22 cellular contexts compared by ENCODE assay signal in the genomic region with DNA sequence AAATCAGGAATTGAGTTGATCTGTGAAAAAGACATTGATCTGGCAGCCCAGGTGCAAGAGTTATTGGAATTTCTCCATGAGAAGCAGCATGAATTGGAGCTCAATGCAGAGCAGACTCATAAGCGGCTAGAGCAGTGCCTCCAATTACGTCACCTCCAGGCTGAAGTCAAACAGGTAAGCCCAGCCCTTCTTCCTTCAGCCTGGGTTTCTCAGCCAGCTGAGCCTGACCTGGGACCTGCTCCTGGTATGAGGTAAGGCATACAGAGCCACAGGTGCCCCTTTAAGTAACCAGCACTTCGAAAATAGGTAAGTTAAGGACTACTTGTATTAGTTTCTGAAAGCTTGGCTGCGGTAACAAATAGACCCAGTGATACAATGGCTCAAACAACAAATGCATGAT.
DNase-seq lines count a peak whose midpoint lies in the region; ATAC-seq, FAIRE-seq and TF ChIP-seq lines count a peak whose summit lies in the region.
"Had no signal": no experiment of that assay in that cellular context is flagged by ENCODE, and none has a peak within 500 bp of the region (broad histone marks: within the 10 kb centered on the region; RNA-seq: fewer than 3 reads in every experiment).

No MANE protein-coding gene starts in this region.

- no peak overlapping the region for H3K23ac ChIP-seq in H1 (ENCODE audit: insufficient read length)

- H2AK5ac ChIP-seq in H1 (ENCODE audit: low read depth, low read length): no peak overlapping the region

- intact Hi-C loops in MCF 10A (cut with micrococcal nuclease): no loop called here

- no peaks in the 10 kb centered on the region for H3K36me3 Mint-ChIP-seq in MCF 10A (ENCODE audit: insufficient read depth, unreplicated experiment)
- H3K36me3 Mint-ChIP-seq: CD4-positive, CD25-positive, alpha-beta regulatory T cell; CD8-positive, alpha-beta T cell had no signal

- peaks cover 29% of the 10 kb centered on the region for H3K27me3 Mint-ChIP-seq in MCF 10A (ENCODE audit: insufficient read depth, unreplicated experiment)
- H3K27me3 Mint-ChIP-seq: B cell had no signal

- H3K4me2 ChIP-seq in H1 (ENCODE audit: insufficient read depth in 1 of 2, low read depth in 2 of 2, low read length in 2 of 2): no peak overlapping the region
- H3K4me2 ChIP-seq: BLaER1 had no signal

- no peak overlapping the region for H4K8ac ChIP-seq in H1 (ENCODE audit: extremely low read depth, insufficient read depth, low read length)

- no peaks in the 10 kb centered on the region for H3K9me3 Mint-ChIP-seq in MCF 10A (ENCODE audit: unreplicated experiment)
- H3K9me3 Mint-ChIP-seq: CD4-positive, CD25-positive, alpha-beta regulatory T cell; CD8-positive, alpha-beta T cell; H9 had no signal

- H2AFZ ChIP-seq in H1 (ENCODE audit: low read length): no peak overlapping the region

- H4K20me1 ChIP-seq in H1 (replicated peaks in 1 of 2; ENCODE audit: control insufficient read depth in 1 of 2, insufficient read depth in 2 of 2, low read length in 2 of 2): no peaks in the 10 kb centered on the region
- H4K20me1 ChIP-seq: BLaER1 had no signal

- H2BK15ac ChIP-seq in H1 (ENCODE audit: low read length): peak overlapping the region; percentile 10; the same call in 1 of the 2 replicates

- H2BK120ac ChIP-seq in H1 (replicated peaks; ENCODE audit: low read depth, low read length): no peak overlapping the region

- no peak overlapping the region for H3K4ac ChIP-seq in H1 (replicated peaks; ENCODE audit: insufficient read length, low read depth, low read length)

- no TSS peak for BruUV-seq in MCF 10A (replicated peaks; lab: Mats Ljungman, UMichigan)

- H3K4me3 Mint-ChIP-seq in MCF 10A (ENCODE audit: unreplicated experiment): no peak overlapping the region
- H3K4me3 Mint-ChIP-seq: B cell; CD4-positive, CD25-positive, alpha-beta regulatory T cell; CD8-positive, alpha-beta T cell; H9 had no signal

- CTCF ChIA-PET in MCF 10A (lab: Yijun Ruan, JAX) (interaction anchor here (0.6 kb wide), 1 partner anchor 136 kb away, joined by 3 read pairs; no protein-coding TSS in a partner anchor), H1 (lab: Charles Lee; ENCODE audit: partially characterized antibody) (interaction anchor here (0.8 to 2.3 kb wide), 3 partner anchors 9 to 141 kb away, joined by 3 to 6 read pairs (median 4); no protein-coding TSS in a partner anchor)

- H3K79me1 ChIP-seq in H1 (ENCODE audit: low read depth, low read length): no peaks in the 10 kb centered on the region

- H3K27ac ChIP-seq in H1 (ENCODE audit: low read depth, low read length): no peak overlapping the region
- H3K27ac ChIP-seq in Peyer's patch: no peak overlapping the region
- H3K27ac ChIP-seq: 22Rv1, BLaER1, C4-2B had no signal

- H3K18ac ChIP-seq in H1 (ENCODE audit: extremely low read depth, low read length): no peak overlapping the region

- no peak overlapping the region for H3K14ac ChIP-seq in H1 (ENCODE audit: insufficient read length)

- no peaks in the 10 kb centered on the region for H3K4me1 Mint-ChIP-seq in MCF 10A (ENCODE audit: insufficient read depth, unreplicated experiment)
- H3K4me1 Mint-ChIP-seq: B cell; CD4-positive, CD25-positive, alpha-beta regulatory T cell; H9 had no signal

- no peak overlapping the region for H2BK5ac ChIP-seq in H1 (ENCODE audit: low read depth, low read length)

- H3K9me3 ChIP-seq in H1 (ENCODE audit: insufficient read depth in 2 of 2, low read depth in 1 of 2, low read length in 1 of 2): no peaks in the 10 kb centered on the region
- no peaks in the 10 kb centered on the region for H3K9me3 ChIP-seq in Peyer's patch
- H3K9me3 ChIP-seq: BLaER1 had no signal

- H2BK12ac ChIP-seq in H1 (ENCODE audit: low read depth, low read length): no peak overlapping the region

- no peak overlapping the region for H4K91ac ChIP-seq in H1 (replicated peaks; ENCODE audit: insufficient read length, low read length)

- H3K23me2 ChIP-seq in H1 (ENCODE audit: low read depth, low read length): no peaks in the 10 kb centered on the region

- TF ChIP-seq EP300 in H1 (IDR thresholded peaks at IDR 0.05; ENCODE audit: borderline replicate concordance in 1 of 2, low read depth in 2 of 2, low read length in 2 of 2): no peak

- no peak for TF ChIP-seq POLR2A in H1 (IDR thresholded peaks at IDR 0.05; ENCODE audit: control extremely low read depth in 1 of 2, low read depth in 2 of 2, low read length in 2 of 2)
- TF ChIP-seq POLR2A in Peyer's patch (IDR thresholded peaks at IDR 0.05): no peak

- no peak overlapping the region for H3K27ac Mint-ChIP-seq in MCF 10A (ENCODE audit: low read depth, unreplicated experiment)
- H3K27ac Mint-ChIP-seq: B cell; CD4-positive, CD25-positive, alpha-beta regulatory T cell; CD8-positive, alpha-beta T cell had no signal

- no peak overlapping the region for H3K4me3 ChIP-seq in H1 (ENCODE audit: extremely low read depth in 1 of 4, insufficient read depth in 2 of 4, low read depth in 3 of 4, low read length in 4 of 4)
- no peak overlapping the region for H3K4me3 ChIP-seq in Peyer's patch
- H3K4me3 ChIP-seq: BLaER1, GM12878 had no signal

- H4K5ac ChIP-seq in H1 (ENCODE audit: insufficient read length, low read depth, low read length): no peak overlapping the region

- H3K27me3 ChIP-seq in H1 (replicated peaks in 1 of 4; ENCODE audit: control insufficient read depth in 3 of 4, extremely low read depth in 1 of 4, insufficient read depth in 3 of 4, low read length in 3 of 4) (no peaks in the 10 kb centered on the region), Peyer's patch (no peaks in the 10 kb centered on the region)
- H3K27me3 ChIP-seq: BLaER1 had no signal

- DNase-seq in T47D (ENCODE audit: low read depth in 1 of 2, low spot score in 1 of 2) (peak; percentile 37 to 50), MCF 10A (ENCODE audit: unreplicated experiment) (no peak), H1 (ENCODE audit: low read depth in 1 of 2, low spot score in 2 of 2) (no peak), islet precursor cell (peak; percentile 52), Peyer's patch (no peak)
- DNase-seq: CD4-positive, CD25-positive, alpha-beta regulatory T cell; CD8-positive, alpha-beta T cell; DMS 273 treated with DMSO at 0.1 percent for 48 hours; DMS79; EL; GDM1; H9 had no signal

- no peak for TF ChIP-seq CTCF in MCF 10A (IDR thresholded peaks at IDR 0.05; ENCODE audit: unreplicated experiment)
- no peak for TF ChIP-seq CTCF in H1 (IDR thresholded peaks at IDR 0.05; ENCODE audit: control extremely low read depth in 1 of 3, insufficient read depth in 1 of 3, low read depth in 1 of 3, low read length in 3 of 3)
- TF ChIP-seq CTCF in Peyer's patch (IDR thresholded peaks at IDR 0.05): no peak

- H2BK20ac ChIP-seq in H1 (ENCODE audit: low read length): no peak overlapping the region

- H3K9ac ChIP-seq in H1 (replicated peaks in 1 of 4; ENCODE audit: extremely low read depth in 1 of 4, low read depth in 3 of 4, low read length in 3 of 4): no peak overlapping the region
- H3K9ac ChIP-seq: BLaER1 had no signal

- FAIRE-seq in H1 (lab: Jason Lieb, UNC): no peak
- FAIRE-seq: A204.1, D721Med, GM12878, GM19239 had no signal

- H3K79me2 ChIP-seq in H1 (ENCODE audit: control insufficient read depth in 1 of 2, insufficient read depth in 2 of 2, low read length in 2 of 2): no peaks in the 10 kb centered on the region

- POLR2A ChIA-PET in MCF 10A (lab: Yijun Ruan, JAX) (no interaction called here), H1 (lab: Charles Lee; ENCODE audit: partially characterized antibody) (no interaction called here)

- H3K4me1 ChIP-seq in H1 (replicated peaks in 1 of 4; ENCODE audit: control insufficient read depth in 3 of 4, insufficient read depth in 4 of 4, low read length in 3 of 4): no peaks in the 10 kb centered on the region
- H3K4me1 ChIP-seq in Peyer's patch: no peaks in the 10 kb centered on the region
- H3K4me1 ChIP-seq: BLaER1 had no signal

- ATAC-seq in GM21360 (IDR thresholded peaks at IDR 0.05; ENCODE audit: unreplicated experiment): no peak
- ATAC-seq: CD8-positive, alpha-beta T cell; GM12878; HCT116 had no signal

- no peak for TF ChIP-seq RAD21 in H1 (IDR thresholded peaks at IDR 0.05 in 1 of 2, conservative IDR thresholded peaks at IDR 0.05 in 1 of 2; ENCODE audit: low read depth in 2 of 2, low read length in 2 of 2)

- no peaks in the 10 kb centered on the region for H3K36me3 ChIP-seq in H1 (ENCODE audit: control insufficient read depth in 2 of 4, insufficient read depth in 4 of 4, low read length in 3 of 4)
- no peaks in the 10 kb centered on the region for H3K36me3 ChIP-seq in Peyer's patch

- no peak overlapping the region for H3K56ac ChIP-seq in H1 (replicated peaks; ENCODE audit: insufficient read length, low read depth, low read length)

- WGBS in H1 (ENCODE audit: extremely low coverage in 1 of 2, insufficient coverage in 1 of 2, insufficient read length in 1 of 2, insufficient replicate concordance in 2 of 2, low coverage in 1 of 2, low lambda C conversion rate in 2 of 2, missing lambda C conversion rate in 1 of 2), 2 experiments: 88% methylated on average over 4 of the region's 4 CpGs; no CpG with 5 or more reads in 1 of the 2 experiments

- in situ Hi-C loops in T47D (cut with HindIII; ENCODE audit: low pct_unique_long_range_greater_than_20kb, low sequenced_read_pairs): no loop called here

TF ChIP-seq in H1, 55 proteins besides CTCF, POLR2A, EP300 and RAD21 (continues in another document):
- TF ChIP-seq FOSL1 (IDR thresholded peaks at IDR 0.05; ENCODE audit: insufficient read depth, low read depth, low read length) (no peak), SP4 (IDR thresholded peaks at IDR 0.05; ENCODE audit: low read length) (no peak), SIN3A (conservative IDR thresholded peaks at IDR 0.05 in 1 of 2, IDR thresholded peaks at IDR 0.05 in 1 of 2; ENCODE audit: low read depth in 1 of 2, low read length in 2 of 2) (no peak), GTF2F1 (IDR thresholded peaks at IDR 0.05; ENCODE audit: borderline replicate concordance, low read depth, low read length) (no peak), CREB1 (IDR thresholded peaks at IDR 0.05) (no peak), YY1 (IDR thresholded peaks at IDR 0.05; ENCODE audit: low read depth, low read length) (no peak), PHF8 (conservative IDR thresholded peaks at IDR 0.05; ENCODE audit: low read depth, low read length) (no peak), JUN (IDR thresholded peaks at IDR 0.05; ENCODE audit: low read depth, low read length) (no peak), RBBP5 (IDR thresholded peaks at IDR 0.05; ENCODE audit: borderline replicate concordance, low read depth, low read length) (no peak), CHD1 (IDR thresholded peaks at IDR 0.05; ENCODE audit: low read depth, low read length) (no peak), BACH1 (IDR thresholded peaks at IDR 0.05; ENCODE audit: low read length) (no peak)
- TF ChIP-seq, protein P1, sequence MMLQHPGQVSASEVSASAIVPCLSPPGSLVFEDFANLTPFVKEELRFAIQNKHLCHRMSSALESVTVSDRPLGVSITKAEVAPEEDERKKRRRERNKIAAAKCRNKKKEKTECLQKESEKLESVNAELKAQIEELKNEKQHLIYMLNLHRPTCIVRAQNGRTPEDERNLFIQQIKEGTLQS (IDR thresholded peaks at IDR 0.05; ENCODE audit: insufficient read depth, low read depth, low read length): no peak
- TF ChIP-seq, protein P2, sequence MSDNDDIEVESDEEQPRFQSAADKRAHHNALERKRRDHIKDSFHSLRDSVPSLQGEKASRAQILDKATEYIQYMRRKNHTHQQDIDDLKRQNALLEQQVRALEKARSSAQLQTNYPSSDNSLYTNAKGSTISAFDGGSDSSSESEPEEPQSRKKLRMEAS (IDR thresholded peaks at IDR 0.05): no peak

Comparison
In these comparisons a context has a peak if more than half of its experiments do, and no peak if none do; other contexts are left out.
1. DNase-seq: peak in T47D (2 of 2) and islet precursor cell (single experiment); none in MCF 10A (single experiment), H1 (0 of 2) and Peyer's patch (0 of 3).